Comparison of ENCODE assay signal across 9 cellular contexts in the genomic region with DNA sequence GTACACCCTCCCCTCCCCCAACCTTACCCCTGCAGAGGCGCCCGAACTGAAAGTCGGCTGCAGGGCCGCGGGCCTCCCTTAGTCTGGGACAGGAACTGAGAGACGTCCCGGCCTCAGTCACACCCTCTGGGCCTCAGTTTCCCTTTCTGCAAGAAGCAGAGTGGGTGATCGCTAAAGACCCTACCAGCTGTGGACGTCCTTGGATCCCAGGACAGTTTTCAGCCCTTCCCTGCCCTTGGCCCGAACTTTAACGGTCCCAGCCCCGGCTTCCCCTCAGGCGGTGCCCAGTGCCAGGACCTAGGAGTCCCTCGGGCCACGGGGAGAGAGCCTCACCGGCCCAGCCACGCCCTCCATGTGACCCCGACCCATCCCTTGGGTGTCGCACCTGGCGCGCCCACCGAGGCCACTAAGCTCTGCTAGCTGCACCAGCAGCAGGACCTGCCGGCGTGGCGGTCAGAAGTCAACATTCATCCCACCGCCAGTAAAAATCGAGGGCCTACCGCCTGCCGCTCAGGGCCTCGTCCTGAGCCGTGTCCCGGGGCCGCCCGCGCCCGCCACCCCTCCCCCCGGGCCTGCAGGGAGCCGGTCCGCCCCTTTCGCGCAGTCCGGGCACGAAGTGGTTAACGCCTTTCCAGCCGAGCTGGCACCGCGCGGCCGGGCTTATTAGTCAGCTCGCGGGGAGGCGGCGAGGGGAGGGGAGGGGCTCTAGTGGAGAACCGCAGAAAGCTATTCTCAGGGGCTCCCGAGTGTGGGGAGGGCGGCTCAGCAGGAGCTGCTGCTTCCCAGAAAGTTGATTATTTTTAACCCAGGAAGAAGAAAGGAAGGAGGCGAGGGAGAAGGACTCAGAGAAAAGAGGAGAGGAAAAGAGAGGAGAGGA.
DNase-seq lines count a peak whose midpoint lies in the region; ATAC-seq, FAIRE-seq and TF ChIP-seq lines count a peak whose summit lies in the region.
"Had no signal": no experiment of that assay in that cellular context is flagged by ENCODE, and none has a peak within 500 bp of the region (broad histone marks: within the 10 kb centered on the region; RNA-seq: fewer than 3 reads in every experiment).

No MANE protein-coding gene starts in this region.

- peak; percentile 65 to 83 (median 81) for ATAC-seq in heart left ventricle
- ATAC-seq in pancreas: peak; percentile 53 to 76 (median 68)
- ATAC-seq in HG03039 (IDR thresholded peaks at IDR 0.05; ENCODE audit: unreplicated experiment): no peak

- H3F3A ChIP-seq in MM.1S (ENCODE audit: insufficient read depth, low read length): no peaks in the 10 kb centered on the region

- H3K4me1 ChIP-seq in MM.1S (ENCODE audit: low read length) (peaks cover 5% of the 10 kb centered on the region), adrenal gland (replicated peaks in 1 of 2) (peaks cover 35 to 68% of the 10 kb centered on the region in 2 donors), heart left ventricle (peaks cover under 1 to 89% (median 60%) of the 10 kb centered on the region in 12 donors), pancreas (peaks cover 32 to 38% (median 34%) of the 10 kb centered on the region in 3 donors), testis (peaks cover 55% of the 10 kb centered on the region)

- H3K27ac ChIP-seq in MM.1S (ENCODE audit: low read length) (no peak overlapping the region), adrenal gland (peak overlapping the region; percentile 91 to 100 (median 95)), heart left ventricle (peak overlapping the region; percentile 93 to 100 (median 98)), pancreas (peak overlapping the region; percentile 95 to 100 (median 98)), testis (peak overlapping the region; percentile 93 to 94)

- DNase-seq in DMS153 treated with DMSO at 0.1 percent for 48 hours (lab: John Stamatoyannopoulos, UW; ENCODE audit: unreplicated experiment): peak; percentile 76
- DNase-seq in MM.1S: peak; percentile 48
- peak; percentile 65 for DNase-seq in T follicular helper cell (ENCODE audit: low read depth)
- DNase-seq in adrenal gland: peak; percentile 96 to 98 (median 97)
- DNase-seq in heart left ventricle: peak; percentile 95 to 98 (median 97)
- DNase-seq in pancreas: peak; percentile 94 to 98 (median 96)
- DNase-seq in testis: peak; percentile 97

- H2AFZ ChIP-seq in MM.1S (ENCODE audit: low read length): peak overlapping the region; percentile 82

- no peaks in the 10 kb centered on the region for H3K9me2 ChIP-seq in MM.1S (replicated peaks; ENCODE audit: insufficient read depth, low read length)

- H3K27me3 ChIP-seq in MM.1S (replicated peaks; ENCODE audit: insufficient read depth, low read length): no peaks in the 10 kb centered on the region
- H3K27me3 ChIP-seq in adrenal gland: no peaks in the 10 kb centered on the region
- no peaks in the 10 kb centered on the region for H3K27me3 ChIP-seq in heart left ventricle
- H3K27me3 ChIP-seq in pancreas: no peaks in the 10 kb centered on the region
- H3K27me3 ChIP-seq in testis: no peaks in the 10 kb centered on the region

- H3K36me3 ChIP-seq in MM.1S (replicated peaks; ENCODE audit: insufficient read depth, low read length) (no peaks in the 10 kb centered on the region), adrenal gland (replicated peaks in 1 of 2) (no peaks in the 10 kb centered on the region), heart left ventricle (peaks cover 0 to 15% (median 4%) of the 10 kb centered on the region in 9 donors), pancreas (no peaks in the 10 kb centered on the region), testis (ENCODE audit: low read depth, missing control alignments) (no peaks in the 10 kb centered on the region)

- no peak for FAIRE-seq in pancreas (lab: Jason Lieb, UNC)
- FAIRE-seq: endometrium had no signal

- H3K4me3 ChIP-seq in MM.1S (ENCODE audit: low read length) (peak overlapping the region; percentile 71), adrenal gland (peak overlapping the region in 3 of 4 donors; percentile 13 to 79 (median 74)), heart left ventricle (peak overlapping the region; percentile 30 to 72 (median 62)), pancreas (peak overlapping the region; percentile 8 to 69 (median 53)), testis (peak overlapping the region; percentile 51 to 62)

- no peaks in the 10 kb centered on the region for H4K20me1 ChIP-seq in MM.1S (ENCODE audit: insufficient read depth, low read length)

- peak; percentile 68 to 86 for TF ChIP-seq POLR2A in adrenal gland (IDR thresholded peaks at IDR 0.05)
- peak; percentile 69 to 86 for TF ChIP-seq POLR2A in heart left ventricle (IDR thresholded peaks at IDR 0.05)
- TF ChIP-seq POLR2A in testis (IDR thresholded peaks at IDR 0.05): peak; percentile 54

- intact Hi-C loops in adrenal gland (cut with DNase I) (loop anchor here in 1 of 2 donors (5.0 kb wide), 3 partner anchors 51 to 324 kb away; no protein-coding TSS in a partner anchor), heart left ventricle (cut with DNase I) (loop anchor here in 7 of 10 donors (1.0 to 5.0 kb wide), 16 partner anchors 36 to 359 kb away; partner anchors contain the start of gene IER5L (in 3 of the 7)), pancreas (cut with DNase I) (loop anchor here in 1 of 3 donors (10.0 kb wide), 1 partner anchor 108 kb away; no protein-coding TSS in a partner anchor), testis (cut with DNase I; ENCODE audit: low total_unique reads) (loop anchor here (10.0 kb wide), 2 partner anchors 108 to 322 kb away; partner anchors contain the start of gene IER5L)

- no peaks in the 10 kb centered on the region for H3K79me2 ChIP-seq in MM.1S (ENCODE audit: low read length)

- TF ChIP-seq CTCF in MM.1S (IDR thresholded peaks at IDR 0.05; ENCODE audit: low read length) (no peak), adrenal gland (IDR thresholded peaks at IDR 0.05) (peak in 1 of 6 experiments; percentile 3), heart left ventricle (IDR thresholded peaks at IDR 0.05) (no peak), pancreas (IDR thresholded peaks at IDR 0.05) (no peak), testis (IDR thresholded peaks at IDR 0.05) (peak in 1 of 3 experiments; percentile 10)

- peak overlapping the region; percentile 89 for H3K4me2 ChIP-seq in MM.1S (ENCODE audit: low read depth, low read length)

- 0 to 2% (median 0%) methylated on average over 12 to 57 of the region's 57 CpGs for WGBS in adrenal gland, 4 donors
- 0 to 1% (median 1%) methylated on average over 27 to 57 of the region's 57 CpGs for WGBS in heart left ventricle, 4 donors
- WGBS in pancreas, 2 donors: 0% methylated on average over 51 to 57 of the region's 57 CpGs
- WGBS in testis, 2 donors: 1 to 2% methylated on average over 13 to 50 of the region's 57 CpGs

- peak overlapping the region; percentile 54; the same call in 1 of the 2 replicates for H3K9ac ChIP-seq in MM.1S (ENCODE audit: low read length)

- no peaks in the 10 kb centered on the region for H3K9me3 ChIP-seq in MM.1S (replicated peaks; ENCODE audit: insufficient read depth, low read length)
- H3K9me3 ChIP-seq in adrenal gland (replicated peaks in 1 of 3): no peaks in the 10 kb centered on the region
- no peaks in the 10 kb centered on the region for H3K9me3 ChIP-seq in heart left ventricle
- no peaks in the 10 kb centered on the region for H3K9me3 ChIP-seq in pancreas
- no peaks in the 10 kb centered on the region for H3K9me3 ChIP-seq in testis
